16 cellular contexts compared by ENCODE assay signal in genomic region chr1:15070145-15070748, GRCh38.
A peak's percentile ranks its signal among the peaks of the same experiment; 100 is the strongest.
DNase-seq lines count a peak whose midpoint lies in the region; ATAC-seq and TF ChIP-seq lines count a peak whose summit lies in the region.
"Had no signal": no experiment of that assay in that cellular context is flagged by ENCODE, and none has a peak within 500 bp of the region (broad histone marks: within the 10 kb centered on the region; RNA-seq: fewer than 3 reads in every experiment).

No MANE protein-coding gene starts in this region.

- POLR2A ChIA-PET in SK-N-SH (lab: Yijun Ruan, JAX), result no interaction called here

- H3K4me1 ChIP-seq in SK-N-SH (ENCODE audit: control insufficient read depth in 1 of 2, insufficient read depth in 2 of 2, low read depth in 1 of 2, low read length in 1 of 2) (no peaks in the 10 kb centered on the region), uterus (no peaks in the 10 kb centered on the region)
- H3K4me1 ChIP-seq: HAP-1 had no signal

- H4K20me1 ChIP-seq in SK-N-SH (ENCODE audit: insufficient read depth), result no peaks in the 10 kb centered on the region

- TF ChIP-seq POLR2A in uterus (IDR thresholded peaks at IDR 0.05), result no peak

- H3K9ac ChIP-seq in SK-N-SH, result no peak overlapping the region

- H3K4me3 ChIP-seq in SK-N-SH (ENCODE audit: low read depth in 2 of 2, low read length in 1 of 2), result no peak overlapping the region
- H3K4me3 ChIP-seq in uterus, result no peak overlapping the region
- H3K4me3 ChIP-seq: HAP-1 had no signal

- peaks cover 0 to 3% of the 10 kb centered on the region in 2 donors for H3K27me3 Mint-ChIP-seq in natural killer cell treated with Interleukin-12 subunit alpha and Interleukin-12 subunit beta and Interleukin-15 and Interleukin-18, amount 100 ng/mL, for 72 hours
- H3K27me3 Mint-ChIP-seq in activated CD8-positive, alpha-beta memory T cell treated with anti-CD3 and anti-CD28 coated beads, Interleukin-2, amount 10 ng/mL, durations not matched to agents 7 days and 5 days, result peaks cover 3% of the 10 kb centered on the region
- H3K27me3 Mint-ChIP-seq: B cell; CD4-positive, alpha-beta T cell had no signal

- H3F3A ChIP-seq in SK-N-SH (replicated peaks; ENCODE audit: insufficient read depth), result peaks cover 3% of the 10 kb centered on the region

- no peak overlapping the region for H3K4me3 Mint-ChIP-seq in natural killer cell treated with Interleukin-12 subunit alpha and Interleukin-12 subunit beta and Interleukin-15 and Interleukin-18, amount 100 ng/mL, for 72 hours
- no peak overlapping the region for H3K4me3 Mint-ChIP-seq in activated CD8-positive, alpha-beta memory T cell treated with anti-CD3 and anti-CD28 coated beads, Interleukin-2, amount 10 ng/mL, durations not matched to agents 7 days and 5 days
- H3K4me3 Mint-ChIP-seq: B cell; CD4-positive, alpha-beta T cell; HFFc6 had no signal

- no peak overlapping the region for H3K27ac Mint-ChIP-seq in natural killer cell treated with Interleukin-12 subunit alpha and Interleukin-12 subunit beta and Interleukin-15 and Interleukin-18, amount 100 ng/mL, for 72 hours
- H3K27ac Mint-ChIP-seq in activated CD8-positive, alpha-beta memory T cell treated with anti-CD3 and anti-CD28 coated beads, Interleukin-2, amount 10 ng/mL, durations not matched to agents 7 days and 5 days, result no peak overlapping the region
- H3K27ac Mint-ChIP-seq: B cell; CD4-positive, alpha-beta T cell; HFFc6 had no signal

- H3K27me3 ChIP-seq in SK-N-SH (ENCODE audit: insufficient read depth) (no peaks in the 10 kb centered on the region), uterus (no peaks in the 10 kb centered on the region)

- no peaks in the 10 kb centered on the region for H3K36me3 Mint-ChIP-seq in natural killer cell treated with Interleukin-12 subunit alpha and Interleukin-12 subunit beta and Interleukin-15 and Interleukin-18, amount 100 ng/mL, for 72 hours
- H3K36me3 Mint-ChIP-seq in activated CD8-positive, alpha-beta memory T cell treated with anti-CD3 and anti-CD28 coated beads, Interleukin-2, amount 10 ng/mL, durations not matched to agents 7 days and 5 days, result no peaks in the 10 kb centered on the region

- TF ChIP-seq RAD21 in SK-N-SH (IDR thresholded peaks at IDR 0.05; ENCODE audit: low read length) (no peak), Ishikawa (IDR thresholded peaks at IDR 0.05; ENCODE audit: low read depth) (no peak)

- DNase-seq in SK-N-SH, result no peak
- DNase-seq in iPS-NIHi11 (ENCODE audit: low spot score), result peak; percentile 42
- no peak for DNase-seq in uterus
- DNase-seq in natural killer cell treated with Interleukin-12 subunit alpha and Interleukin-12 subunit beta and Interleukin-15 and Interleukin-18, amount 100 ng/mL, for 72 hours (ENCODE audit: low spot score), result no peak
- no peak for DNase-seq in activated CD8-positive, alpha-beta memory T cell treated with anti-CD3 and anti-CD28 coated beads, Interleukin-2, amount 10 ng/mL, durations not matched to agents 7 days and 5 days
- DNase-seq in left colon, result no peak
- DNase-seq: ACHN; C1 segment of cervical spinal cord; CD4-positive, alpha-beta T cell; DMS79; HFFc6 had no signal

- H3K9me3 ChIP-seq in SK-N-SH, result no peaks in the 10 kb centered on the region
- H3K9me3 ChIP-seq in uterus, result no peaks in the 10 kb centered on the region
- H3K9me3 ChIP-seq: HAP-1 had no signal

- peaks cover 0 to 18% of the 10 kb centered on the region in 2 experiments for H3K36me3 ChIP-seq in SK-N-SH (replicated peaks in 1 of 2; ENCODE audit: control insufficient read depth in 1 of 2, insufficient read depth in 2 of 2, low read length in 1 of 2)
- H3K36me3 ChIP-seq in uterus, result no peaks in the 10 kb centered on the region
- H3K36me3 ChIP-seq: HAP-1 had no signal

- WGBS in SK-N-SH (ENCODE audit: low lambda C conversion rate), result 96% methylated on average over 8 of the region's 14 CpGs

- ATAC-seq in SK-N-SH treated with all-trans-retinoic acid at 6 μM for 48 hours, result no peak
- ATAC-seq in natural killer cell treated with Interleukin-12 subunit alpha and Interleukin-12 subunit beta and Interleukin-15 and Interleukin-18, amount 100 ng/mL, for 72 hours, result no peak
- ATAC-seq in activated CD8-positive, alpha-beta memory T cell treated with anti-CD3 and anti-CD28 coated beads, Interleukin-2, amount 10 ng/mL, durations not matched to agents 7 days and 5 days, result no peak
- ATAC-seq in left colon, result no peak
- ATAC-seq: HepG2 had no signal

- H3K27ac ChIP-seq in SK-N-SH (ENCODE audit: low read depth in 2 of 2, low read length in 1 of 2) (no peak overlapping the region), uterus (peak overlapping the region; percentile 42 to 71)

- no peak overlapping the region for H2AFZ ChIP-seq in SK-N-SH (ENCODE audit: low read depth)

- TF ChIP-seq EP300 in SK-N-SH (IDR thresholded peaks at IDR 0.05; ENCODE audit: borderline replicate concordance in 1 of 2, low read depth in 1 of 2, low read length in 1 of 2) (no peak), Ishikawa (IDR thresholded peaks at IDR 0.05; ENCODE audit: borderline replicate concordance) (no peak)

- H3K9me2 ChIP-seq in SK-N-SH, result no peaks in the 10 kb centered on the region

- H3K79me2 ChIP-seq in SK-N-SH (ENCODE audit: insufficient read depth), result no peaks in the 10 kb centered on the region

- no peak overlapping the region for H3K4me2 ChIP-seq in SK-N-SH

- TF ChIP-seq CTCF in SK-N-SH (IDR thresholded peaks at IDR 0.05), result no peak
- TF ChIP-seq CTCF in uterus (IDR thresholded peaks at IDR 0.05), result no peak

- intact Hi-C loops in uterus (cut with DNase I; ENCODE audit: low total_unique reads), result no loop called here
- intact Hi-C loops in left colon (cut with DNase I, micrococcal nuclease), result no loop called here

- peaks cover 27 to 28% of the 10 kb centered on the region in 2 donors for H3K4me1 Mint-ChIP-seq in natural killer cell treated with Interleukin-12 subunit alpha and Interleukin-12 subunit beta and Interleukin-15 and Interleukin-18, amount 100 ng/mL, for 72 hours (ENCODE audit: low read depth in 2 of 2)
- no peaks in the 10 kb centered on the region for H3K4me1 Mint-ChIP-seq in activated CD8-positive, alpha-beta memory T cell treated with anti-CD3 and anti-CD28 coated beads, Interleukin-2, amount 10 ng/mL, durations not matched to agents 7 days and 5 days
- H3K4me1 Mint-ChIP-seq: B cell had no signal

- no peaks in the 10 kb centered on the region for H3K9me3 Mint-ChIP-seq in natural killer cell treated with Interleukin-12 subunit alpha and Interleukin-12 subunit beta and Interleukin-15 and Interleukin-18, amount 100 ng/mL, for 72 hours
- H3K9me3 Mint-ChIP-seq in activated CD8-positive, alpha-beta memory T cell treated with anti-CD3 and anti-CD28 coated beads, Interleukin-2, amount 10 ng/mL, durations not matched to agents 7 days and 5 days (ENCODE audit: low read depth), result no peaks in the 10 kb centered on the region
- H3K9me3 Mint-ChIP-seq: CD4-positive, alpha-beta T cell; HFFc6 had no signal

- CTCF ChIA-PET in SK-N-SH (lab: Yijun Ruan, JAX), result interaction anchor here (1.2 to 1.9 kb wide), 4 partner anchors 15 to 234 kb away, joined by 3 to 7 read pairs (median 3); no protein-coding TSS in a partner anchor
- CTCF ChIA-PET in activated CD8-positive, alpha-beta memory T cell treated with anti-CD3 and anti-CD28 coated beads, Interleukin-2, amount 10 ng/mL, durations not matched to agents 7 days and 5 days (lab: Charles Lee), result no interaction called here

TF ChIP-seq in SK-N-SH, 30 proteins besides CTCF, POLR2A, EP300 and RAD21 (continues in another document):
- TF ChIP-seq, protein P1, sequence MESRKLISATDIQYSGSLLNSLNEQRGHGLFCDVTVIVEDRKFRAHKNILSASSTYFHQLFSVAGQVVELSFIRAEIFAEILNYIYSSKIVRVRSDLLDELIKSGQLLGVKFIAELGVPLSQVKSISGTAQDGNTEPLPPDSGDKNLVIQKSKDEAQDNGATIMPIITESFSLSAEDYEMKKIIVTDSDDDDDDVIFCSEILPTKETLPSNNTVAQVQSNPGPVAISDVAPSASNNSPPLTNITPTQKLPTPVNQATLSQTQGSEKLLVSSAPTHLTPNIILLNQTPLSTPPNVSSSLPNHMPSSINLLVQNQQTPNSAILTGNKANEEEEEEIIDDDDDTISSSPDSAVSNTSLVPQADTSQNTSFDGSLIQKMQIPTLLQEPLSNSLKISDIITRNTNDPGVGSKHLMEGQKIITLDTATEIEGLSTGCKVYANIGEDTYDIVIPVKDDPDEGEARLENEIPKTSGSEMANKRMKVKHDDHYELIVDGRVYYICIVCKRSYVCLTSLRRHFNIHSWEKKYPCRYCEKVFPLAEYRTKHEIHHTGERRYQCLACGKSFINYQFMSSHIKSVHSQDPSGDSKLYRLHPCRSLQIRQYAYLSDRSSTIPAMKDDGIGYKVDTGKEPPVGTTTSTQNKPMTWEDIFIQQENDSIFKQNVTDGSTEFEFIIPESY (IDR thresholded peaks at IDR 0.05; ENCODE audit: borderline replicate concordance, low read depth), result no peak

TF ChIP-seq in SK-N-SH treated with all-trans-retinoic acid at 6 μM for 48 hours, 23 proteins besides CTCF, POLR2A, EP300 and RAD21:
- TF ChIP-seq ISL1 (CRISPR knock-in tag; IDR thresholded peaks at IDR 0.05) (no peak), ZNF8 (CRISPR knock-in tag; IDR thresholded peaks at IDR 0.05) (no peak), BACH2 (CRISPR knock-in tag; IDR thresholded peaks at IDR 0.05; ENCODE audit: borderline replicate concordance) (no peak)

TF ChIP-seq in Ishikawa, 13 proteins besides CTCF, POLR2A, EP300 and RAD21 (continues in another document):
- TF ChIP-seq, protein P2, sequence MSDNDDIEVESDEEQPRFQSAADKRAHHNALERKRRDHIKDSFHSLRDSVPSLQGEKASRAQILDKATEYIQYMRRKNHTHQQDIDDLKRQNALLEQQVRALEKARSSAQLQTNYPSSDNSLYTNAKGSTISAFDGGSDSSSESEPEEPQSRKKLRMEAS (IDR thresholded peaks at IDR 0.05), result no peak
- TF ChIP-seq EGR1 (IDR thresholded peaks at IDR 0.05), result no peak
- TF ChIP-seq CEBPB (IDR thresholded peaks at IDR 0.05), result no peak
- no peak for TF ChIP-seq ZBTB7A (IDR thresholded peaks at IDR 0.05; ENCODE audit: low read depth)
- TF ChIP-seq TEAD4 (IDR thresholded peaks at IDR 0.05), result no peak
- no peak for TF ChIP-seq CREB1 (IDR thresholded peaks at IDR 0.05; ENCODE audit: low read depth)
- no peak for TF ChIP-seq YY1 (IDR thresholded peaks at IDR 0.05; ENCODE audit: low read depth)
- TF ChIP-seq FOXM1 (IDR thresholded peaks at IDR 0.05; ENCODE audit: borderline replicate concordance, low read depth), result no peak

Comparison
In these comparisons a context has a peak if more than half of its experiments do, and no peak if none do; other contexts are left out.
1. H3K27ac ChIP-seq: peak in uterus (2 of 2); none in SK-N-SH (0 of 2).